8 cellular contexts compared by ENCODE assay signal in the genomic region with DNA sequence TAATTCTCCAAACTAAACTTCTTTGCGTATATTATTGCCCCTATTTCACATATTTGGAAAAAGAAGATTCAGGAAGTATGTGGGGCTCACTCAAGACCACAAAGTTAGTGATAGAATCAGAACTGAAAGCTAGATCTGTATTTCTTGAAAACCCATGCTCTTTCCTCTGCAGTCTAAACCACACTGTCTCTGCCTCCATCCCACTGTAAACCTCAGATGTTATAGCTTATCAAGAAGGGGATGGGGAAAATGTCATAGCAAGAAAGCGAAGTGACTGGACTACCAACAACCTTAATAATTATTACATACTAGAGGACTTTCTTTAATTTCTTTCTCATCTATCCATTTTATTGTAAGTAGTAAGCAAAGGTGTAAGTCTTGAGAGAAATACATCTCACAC.
DNase-seq lines count a peak whose midpoint lies in the region; ATAC-seq lines count a peak whose summit lies in the region.

No MANE protein-coding gene starts in this region.

- H3K36me3 Mint-ChIP-seq in activated naive CD4-positive, alpha-beta T cell treated with anti-CD3 and anti-CD28 coated beads, Interleukin-2, amount 10 ng/mL, durations not matched to agents 7 days and 5 days, result peaks cover 11% of the 10 kb centered on the region
- H3K36me3 Mint-ChIP-seq in T-helper 17 cell (ENCODE audit: low read depth), result peaks cover 2% of the 10 kb centered on the region
- H3K36me3 Mint-ChIP-seq in stimulated activated naive CD8-positive, alpha-beta T cell treated with anti-CD3 and anti-CD28 coated beads, Interleukin-15, Interleukin-2, amounts not matched to agents 100 ng/mL and 50 ng/mL, for 24 hours (ENCODE audit: low read depth), result no peaks in the 10 kb centered on the region

- H3K9me3 Mint-ChIP-seq in activated naive CD4-positive, alpha-beta T cell treated with anti-CD3 and anti-CD28 coated beads, Interleukin-2, amount 10 ng/mL, durations not matched to agents 7 days and 5 days, result no peaks in the 10 kb centered on the region
- no peaks in the 10 kb centered on the region for H3K9me3 Mint-ChIP-seq in stimulated activated naive CD8-positive, alpha-beta T cell treated with anti-CD3 and anti-CD28 coated beads, Interleukin-15, Interleukin-2, amounts not matched to agents 100 ng/mL and 50 ng/mL, for 24 hours

- H3K9me3 ChIP-seq in T-helper 17 cell (ENCODE audit: control insufficient read depth, low read length, poor library complexity, severe bottlenecking), result no peaks in the 10 kb centered on the region

- CTCF ChIA-PET in activated naive CD4-positive, alpha-beta T cell treated with anti-CD3 and anti-CD28 coated beads, Interleukin-2, amount 10 ng/mL, durations not matched to agents 7 days and 5 days (lab: Charles Lee), result interaction anchor here (0.8 to 1.1 kb wide), 4 partner anchors 17 to 59 kb away, joined by 3 to 4 read pairs (median 4); no protein-coding TSS in a partner anchor

- peak; percentile 42 for DNase-seq in activated naive CD4-positive, alpha-beta T cell treated with anti-CD3 and anti-CD28 coated beads, Interleukin-2, amount 10 ng/mL, durations not matched to agents 7 days and 5 days
- DNase-seq in activated naive CD4-positive, alpha-beta T cell (lab: John Stamatoyannopoulos, UW), result no peak
- DNase-seq in T-helper 17 cell (no peak), NCI-H524 treated with DMSO at 0.1 percent for 48 hours (lab: John Stamatoyannopoulos, UW) (no peak), H4 (ENCODE audit: low spot score) (no peak)

- peak overlapping the region; percentile 90 for H3K27ac Mint-ChIP-seq in activated naive CD4-positive, alpha-beta T cell treated with anti-CD3 and anti-CD28 coated beads, Interleukin-2, amount 10 ng/mL, durations not matched to agents 7 days and 5 days
- H3K27ac Mint-ChIP-seq in T-helper 17 cell, result peak overlapping the region; percentile 87
- peak overlapping the region; percentile 79 for H3K27ac Mint-ChIP-seq in stimulated activated naive CD8-positive, alpha-beta T cell treated with anti-CD3 and anti-CD28 coated beads, Interleukin-15, Interleukin-2, amounts not matched to agents 100 ng/mL and 50 ng/mL, for 24 hours

- no peaks in the 10 kb centered on the region for H3K27me3 Mint-ChIP-seq in activated naive CD4-positive, alpha-beta T cell treated with anti-CD3 and anti-CD28 coated beads, Interleukin-2, amount 10 ng/mL, durations not matched to agents 7 days and 5 days
- no peaks in the 10 kb centered on the region for H3K27me3 Mint-ChIP-seq in T-helper 17 cell
- H3K27me3 Mint-ChIP-seq in stimulated activated naive CD8-positive, alpha-beta T cell treated with anti-CD3 and anti-CD28 coated beads, Interleukin-15, Interleukin-2, amounts not matched to agents 100 ng/mL and 50 ng/mL, for 24 hours, result no peaks in the 10 kb centered on the region

- ATAC-seq in HG02870 (IDR thresholded peaks at IDR 0.05; ENCODE audit: unreplicated experiment), result peak; percentile 79
- ATAC-seq in T-helper 17 cell, result peak; percentile 73
- ATAC-seq in esophagus mucosa, result no peak

- H3K4me3 Mint-ChIP-seq in activated naive CD4-positive, alpha-beta T cell treated with anti-CD3 and anti-CD28 coated beads, Interleukin-2, amount 10 ng/mL, durations not matched to agents 7 days and 5 days, result peak overlapping the region; percentile 57
- H3K4me3 Mint-ChIP-seq in T-helper 17 cell, result peak overlapping the region; percentile 83
- peak overlapping the region; percentile 45 for H3K4me3 Mint-ChIP-seq in stimulated activated naive CD8-positive, alpha-beta T cell treated with anti-CD3 and anti-CD28 coated beads, Interleukin-15, Interleukin-2, amounts not matched to agents 100 ng/mL and 50 ng/mL, for 24 hours

- peaks cover 93% of the 10 kb centered on the region for H3K4me1 Mint-ChIP-seq in activated naive CD4-positive, alpha-beta T cell treated with anti-CD3 and anti-CD28 coated beads, Interleukin-2, amount 10 ng/mL, durations not matched to agents 7 days and 5 days
- H3K4me1 Mint-ChIP-seq in T-helper 17 cell, result peaks cover 72% of the 10 kb centered on the region
- H3K4me1 Mint-ChIP-seq in stimulated activated naive CD8-positive, alpha-beta T cell treated with anti-CD3 and anti-CD28 coated beads, Interleukin-15, Interleukin-2, amounts not matched to agents 100 ng/mL and 50 ng/mL, for 24 hours (ENCODE audit: low read depth), result peaks cover 92% of the 10 kb centered on the region
